8 cellular contexts compared by ENCODE assay signal in genomic region chr9:15142903-15143534, GRCh38.
DNase-seq lines count a peak whose midpoint lies in the region; ATAC-seq, FAIRE-seq and TF ChIP-seq lines count a peak whose summit lies in the region.

No MANE protein-coding gene starts in this region.

- H3K27me3 ChIP-seq in K562 (ENCODE audit: control insufficient read depth in 2 of 2, insufficient read depth in 2 of 2, low read length in 2 of 2) (no peaks in the 10 kb centered on the region), suprapubic skin (no peaks in the 10 kb centered on the region)

- TF ChIP-seq RAD21 in K562 (CRISPR knock-in tag; conservative IDR thresholded peaks at IDR 0.05 in 1 of 2, IDR thresholded peaks at IDR 0.05 in 1 of 2), result peak; percentile 54 to 72

- TF ChIP-seq EP300 in K562 (IDR thresholded peaks at IDR 0.05; ENCODE audit: low read length) (no peak), suprapubic skin (IDR thresholded peaks at IDR 0.05) (no peak)

- H3K79me2 ChIP-seq in K562 (ENCODE audit: control insufficient read depth, insufficient read depth, low read length), result no peaks in the 10 kb centered on the region

- H3K9me1 ChIP-seq in K562 (ENCODE audit: control insufficient read depth, insufficient read depth, low read length), result no peaks in the 10 kb centered on the region

- CTCF ChIA-PET in K562 (lab: Yijun Ruan, JAX; ENCODE audit: low intra/inter-chr PET ratio), result interaction anchor here (1.5 kb wide), 1 partner anchor 38 kb away, joined by 3 read pairs; no protein-coding TSS in a partner anchor

- H3K27ac ChIP-seq in K562 (ENCODE audit: extremely low read depth, low read depth, low read length) (no peak overlapping the region), suprapubic skin (no peak overlapping the region)

- no peak overlapping the region for H2AFZ ChIP-seq in K562 (ENCODE audit: low read depth, low read length)

- BruUV-seq in K562 (replicated peaks; lab: Mats Ljungman, UMichigan), result no TSS peak

- peak; percentile 57 to 72 (median 65) for TF ChIP-seq CTCF in K562 (IDR thresholded peaks at IDR 0.05 in 2 of 3, conservative IDR thresholded peaks at IDR 0.05 in 1 of 3; ENCODE audit: insufficient read depth in 2 of 3, low read depth in 1 of 3, low read length in 3 of 3)
- peak; percentile 40 to 76 for TF ChIP-seq CTCF in suprapubic skin (IDR thresholded peaks at IDR 0.05)

- 3% methylated on average over 5 of the region's 6 CpGs for WGBS in K562 (ENCODE audit: insufficient coverage, low coverage, missing lambda C conversion rate)
- 62% methylated on average over 6 of the region's 6 CpGs for WGBS in suprapubic skin

- H3K4me3 ChIP-seq in K562 (no peak overlapping the region), suprapubic skin (no peak overlapping the region)

- no peaks in the 10 kb centered on the region for H4K20me1 ChIP-seq in K562 (replicated peaks; ENCODE audit: control insufficient read depth, insufficient read depth, low read length)

- no peaks in the 10 kb centered on the region for H3K9me3 ChIP-seq in K562 (replicated peaks; ENCODE audit: control insufficient read depth, insufficient read depth, low read depth, low read length)
- no peaks in the 10 kb centered on the region for H3K9me3 ChIP-seq in suprapubic skin

- no peak overlapping the region for H3K9ac ChIP-seq in K562 (ENCODE audit: insufficient read depth in 1 of 2, low read depth in 2 of 2, low read length in 2 of 2)

- peak; percentile 90 for FAIRE-seq in K562 (lab: Jason Lieb, UNC)

- POLR2A ChIA-PET in K562 (lab: Yijun Ruan, JAX), result no interaction called here

- H3K36me3 ChIP-seq in K562 (ENCODE audit: control insufficient read depth, insufficient read depth, low read length), result no peaks in the 10 kb centered on the region
- no peaks in the 10 kb centered on the region for H3K36me3 ChIP-seq in suprapubic skin

- intact Hi-C loops in K562 (cut with micrococcal nuclease), result loop anchor here (2.0 to 5.0 kb wide), 2 partner anchors 38 to 376 kb away; no protein-coding TSS in a partner anchor
- intact Hi-C loops in posterior cingulate gyrus (cut with DNase I), result no loop called here

- H3K4me2 ChIP-seq in K562 (ENCODE audit: insufficient read depth, low read length), result no peak overlapping the region

- ATAC-seq in GM19372 (IDR thresholded peaks at IDR 0.05; ENCODE audit: low read depth, unreplicated experiment), result peak; percentile 94
- peak; percentile 81 for ATAC-seq in HG03280 (IDR thresholded peaks at IDR 0.05; ENCODE audit: unreplicated experiment)
- ATAC-seq in K562, result peak; percentile 84

- DNase-seq in EL, result peak; percentile 45
- peak; percentile 27 for DNase-seq in NCI-H460 (ENCODE audit: extremely low read depth, low read depth)
- peak; percentile 42 to 54 (median 48) for DNase-seq in K562 (ENCODE audit: extremely low read depth in 1 of 4, low spot score in 3 of 4)
- peak; percentile 71 for DNase-seq in inferior parietal cortex (ENCODE audit: extremely low spot score)
- DNase-seq in suprapubic skin (ENCODE audit: low spot score in 2 of 2), result no peak
- no peak for DNase-seq in posterior cingulate gyrus

- TF ChIP-seq POLR2A in K562 (conservative IDR thresholded peaks at IDR 0.05) (no peak), suprapubic skin (IDR thresholded peaks at IDR 0.05) (no peak)

- in situ Hi-C loops in K562 (cut with MboI), result loop anchor here (25.0 kb wide), 2 partner anchors 481 to 706 kb away; no protein-coding TSS in a partner anchor

- H3K4me1 ChIP-seq in K562 (replicated peaks in 1 of 2; ENCODE audit: control insufficient read depth in 2 of 2, insufficient read depth in 2 of 2, low read length in 2 of 2) (no peaks in the 10 kb centered on the region), suprapubic skin (peaks cover 3% of the 10 kb centered on the region)

TF ChIP-seq in K562, 482 proteins besides CTCF, POLR2A, EP300 and RAD21:
- TF ChIP-seq ZBTB49 (CRISPR knock-in tag; IDR thresholded peaks at IDR 0.05; ENCODE audit: borderline replicate concordance) (no peak), ESRRA (IDR thresholded peaks at IDR 0.05; ENCODE audit: borderline replicate concordance, low read depth) (no peak), PTBP1 (IDR thresholded peaks at IDR 0.05; ENCODE audit: low read depth, low read length) (no peak), SOX6 (IDR thresholded peaks at IDR 0.05) (no peak), YBX1 (IDR thresholded peaks at IDR 0.05) (no peak), ATF1 (CRISPR knock-in tag; IDR thresholded peaks at IDR 0.05) (no peak), ATF1 (tag; IDR thresholded peaks at IDR 0.05) (no peak), MYNN (IDR thresholded peaks at IDR 0.05) (no peak), MYNN (CRISPR knock-in tag; IDR thresholded peaks at IDR 0.05) (no peak), GTF2F1 (IDR thresholded peaks at IDR 0.05; ENCODE audit: low read depth, low read length) (no peak), BCL6 (CRISPR knock-in tag; IDR thresholded peaks at IDR 0.05) (no peak), ZKSCAN1 (IDR thresholded peaks at IDR 0.05; ENCODE audit: low read depth, low read length) (no peak), NKRF (IDR thresholded peaks at IDR 0.05; ENCODE audit: borderline replicate concordance) (no peak), ZNF253 (CRISPR knock-in tag; conservative IDR thresholded peaks at IDR 0.05) (no peak), SMC3 (conservative IDR thresholded peaks at IDR 0.05; ENCODE audit: insufficient read depth, low read depth, low read length) (peak; percentile 53; the same call in 1 of the 2 replicates), MEIS2 (IDR thresholded peaks at IDR 0.05; ENCODE audit: partially characterized antibody) (peak; percentile 24), TEAD4 (IDR thresholded peaks at IDR 0.05; ENCODE audit: low read length) (peak; percentile 38; the same call in 1 of the 2 replicates), TEAD4 (CRISPR knock-in tag; IDR thresholded peaks at IDR 0.05; ENCODE audit: borderline replicate concordance) (no peak), ZFP36 (IDR thresholded peaks at IDR 0.05; ENCODE audit: low read depth, low read length, partially characterized antibody) (no peak), NFYB (IDR thresholded peaks at IDR 0.05; ENCODE audit: extremely low read depth, insufficient read length) (no peak), ZNF146 (CRISPR knock-in tag; IDR thresholded peaks at IDR 0.05; ENCODE audit: unreplicated experiment) (no peak), DMBX1 (CRISPR knock-in tag; IDR thresholded peaks at IDR 0.05; ENCODE audit: borderline replicate concordance) (no peak), CBX8 (IDR thresholded peaks at IDR 0.05; ENCODE audit: borderline replicate concordance, extremely low read depth, low read depth, low read length, poor library complexity, severe bottlenecking) (no peak), ZNF316 (IDR thresholded peaks at IDR 0.05) (no peak), ZNF282 (CRISPR knock-in tag; IDR thresholded peaks at IDR 0.05) (no peak), PKNOX1 (IDR thresholded peaks at IDR 0.05) (peak; percentile 35)

Comparison
In these comparisons a context has a peak if more than half of its experiments do, and no peak if none do; other contexts are left out.
1. DNase-seq: peak in EL (single experiment), NCI-H460 (single experiment), K562 (4 of 4) and inferior parietal cortex (single experiment); none in suprapubic skin (0 of 2) and posterior cingulate gyrus (0 of 10).
2. Peak in every context shown above with its lines, with median percentiles within 50 percentile points of each other: ATAC-seq.